ENCODE assay signal across 1 cellular context in the genomic region with DNA sequence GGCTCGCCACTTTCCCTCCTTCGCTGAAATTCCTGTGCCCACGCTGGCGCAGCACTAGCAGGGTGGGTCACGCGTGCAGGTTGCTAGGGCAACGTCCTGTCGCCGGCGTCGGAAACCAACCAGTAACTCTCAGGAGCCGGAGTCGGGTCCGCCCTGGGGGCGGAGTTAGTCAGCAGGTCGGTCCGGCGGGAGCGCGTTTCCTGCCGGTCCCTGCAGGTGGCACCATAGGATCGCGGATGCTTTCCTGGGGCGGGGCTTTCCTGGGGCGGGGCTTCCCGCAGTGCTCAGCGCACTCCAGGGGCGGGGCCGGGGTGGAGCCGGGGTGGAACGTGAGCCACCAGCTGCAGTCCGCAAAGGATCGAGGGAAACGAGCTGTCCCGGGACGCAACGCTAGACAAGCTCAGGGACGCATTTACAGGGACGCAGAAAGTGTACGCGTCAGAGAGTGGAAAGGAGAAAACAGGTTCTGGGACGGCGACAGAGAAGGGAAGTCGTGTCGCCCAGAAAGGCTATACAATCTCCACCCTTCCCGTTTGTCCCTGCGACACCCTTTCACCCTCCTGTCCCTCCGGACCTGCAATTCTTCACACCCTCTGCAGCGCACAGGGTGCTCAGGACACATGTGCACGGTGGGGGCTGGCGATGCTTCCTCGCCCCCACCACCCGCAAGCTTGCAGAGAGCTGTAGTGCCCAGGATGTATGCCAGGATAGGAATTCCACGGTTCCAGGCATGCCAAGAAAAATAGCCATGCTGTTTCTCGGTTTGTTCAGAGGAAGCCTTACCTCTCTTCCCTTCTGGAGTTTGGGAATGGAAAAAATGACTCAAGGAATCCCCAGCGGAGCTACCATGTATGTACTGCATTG.
TF ChIP-seq lines count a peak whose summit lies in the region.

No MANE protein-coding gene starts in this region.

TF ChIP-seq in WTC11, 78 proteins besides CTCF, POLR2A, EP300 and RAD21 (continued from another document):
- no peak for TF ChIP-seq EMX1 (CRISPR knock-in tag; IDR thresholded peaks at IDR 0.05)
- TF ChIP-seq, protein P1, sequence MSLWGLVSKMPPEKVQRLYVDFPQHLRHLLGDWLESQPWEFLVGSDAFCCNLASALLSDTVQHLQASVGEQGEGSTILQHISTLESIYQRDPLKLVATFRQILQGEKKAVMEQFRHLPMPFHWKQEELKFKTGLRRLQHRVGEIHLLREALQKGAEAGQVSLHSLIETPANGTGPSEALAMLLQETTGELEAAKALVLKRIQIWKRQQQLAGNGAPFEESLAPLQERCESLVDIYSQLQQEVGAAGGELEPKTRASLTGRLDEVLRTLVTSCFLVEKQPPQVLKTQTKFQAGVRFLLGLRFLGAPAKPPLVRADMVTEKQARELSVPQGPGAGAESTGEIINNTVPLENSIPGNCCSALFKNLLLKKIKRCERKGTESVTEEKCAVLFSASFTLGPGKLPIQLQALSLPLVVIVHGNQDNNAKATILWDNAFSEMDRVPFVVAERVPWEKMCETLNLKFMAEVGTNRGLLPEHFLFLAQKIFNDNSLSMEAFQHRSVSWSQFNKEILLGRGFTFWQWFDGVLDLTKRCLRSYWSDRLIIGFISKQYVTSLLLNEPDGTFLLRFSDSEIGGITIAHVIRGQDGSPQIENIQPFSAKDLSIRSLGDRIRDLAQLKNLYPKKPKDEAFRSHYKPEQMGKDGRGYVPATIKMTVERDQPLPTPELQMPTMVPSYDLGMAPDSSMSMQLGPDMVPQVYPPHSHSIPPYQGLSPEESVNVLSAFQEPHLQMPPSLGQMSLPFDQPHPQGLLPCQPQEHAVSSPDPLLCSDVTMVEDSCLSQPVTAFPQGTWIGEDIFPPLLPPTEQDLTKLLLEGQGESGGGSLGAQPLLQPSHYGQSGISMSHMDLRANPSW (CRISPR knock-in tag; conservative IDR thresholded peaks at IDR 0.05; ENCODE audit: low read depth): no peak
- peak; percentile 12; the same call in 1 of the 2 replicates for TF ChIP-seq NFYB (CRISPR knock-in tag; conservative IDR thresholded peaks at IDR 0.05; ENCODE audit: low read depth)
TF ChIP-seq in WTC11: peak in this region for 11.
